ENCODE assay signal across 1 cellular context in the genomic region with DNA sequence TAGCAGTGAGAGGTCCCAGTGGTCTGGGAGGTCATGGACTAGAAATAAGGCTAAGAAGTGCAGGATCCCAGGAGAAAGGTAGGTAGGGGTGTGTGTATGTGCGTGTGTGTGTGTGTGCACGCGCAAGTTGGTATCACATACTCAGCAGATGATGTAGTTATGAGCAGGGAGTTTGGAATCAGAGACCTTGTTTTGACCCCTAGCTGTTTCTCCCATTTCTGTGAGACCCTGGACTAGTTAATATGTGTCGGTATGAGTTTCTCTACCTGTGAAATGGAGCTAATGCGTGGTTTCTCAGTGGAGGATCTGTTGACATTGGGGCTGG.
TF ChIP-seq lines count a peak whose summit lies in the region.

No MANE protein-coding gene starts in this region.

TF ChIP-seq in IMR-90, 13 proteins besides CTCF, POLR2A, EP300 and RAD21:
- TF ChIP-seq, protein P1, sequence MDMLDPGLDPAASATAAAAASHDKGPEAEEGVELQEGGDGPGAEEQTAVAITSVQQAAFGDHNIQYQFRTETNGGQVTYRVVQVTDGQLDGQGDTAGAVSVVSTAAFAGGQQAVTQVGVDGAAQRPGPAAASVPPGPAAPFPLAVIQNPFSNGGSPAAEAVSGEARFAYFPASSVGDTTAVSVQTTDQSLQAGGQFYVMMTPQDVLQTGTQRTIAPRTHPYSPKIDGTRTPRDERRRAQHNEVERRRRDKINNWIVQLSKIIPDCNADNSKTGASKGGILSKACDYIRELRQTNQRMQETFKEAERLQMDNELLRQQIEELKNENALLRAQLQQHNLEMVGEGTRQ (IDR thresholded peaks at IDR 0.05; ENCODE audit: low read depth, low read length) = no peak
- TF ChIP-seq NFE2L2 (IDR thresholded peaks at IDR 0.05; ENCODE audit: low read depth, low read length) (no peak), RFX5 (IDR thresholded peaks at IDR 0.05; ENCODE audit: low read depth, low read length) (no peak), FOS (IDR thresholded peaks at IDR 0.05; ENCODE audit: low read depth, low read length) (no peak), SMC3 (IDR thresholded peaks at IDR 0.05; ENCODE audit: low read depth, low read length) (no peak), RCOR1 (IDR thresholded peaks at IDR 0.05; ENCODE audit: insufficient replicate concordance, low read length) (no peak), CHD1 (IDR thresholded peaks at IDR 0.05; ENCODE audit: low read depth, low read length) (no peak), BHLHE40 (IDR thresholded peaks at IDR 0.05; ENCODE audit: low read depth, low read length) (no peak), CEBPB (IDR thresholded peaks at IDR 0.05; ENCODE audit: low read depth, low read length) (no peak), MAFK (IDR thresholded peaks at IDR 0.05; ENCODE audit: low read depth, low read length) (no peak), MXI1 (IDR thresholded peaks at IDR 0.05; ENCODE audit: borderline replicate concordance, low read depth, low read length) (no peak)
- TF ChIP-seq, protein P2, sequence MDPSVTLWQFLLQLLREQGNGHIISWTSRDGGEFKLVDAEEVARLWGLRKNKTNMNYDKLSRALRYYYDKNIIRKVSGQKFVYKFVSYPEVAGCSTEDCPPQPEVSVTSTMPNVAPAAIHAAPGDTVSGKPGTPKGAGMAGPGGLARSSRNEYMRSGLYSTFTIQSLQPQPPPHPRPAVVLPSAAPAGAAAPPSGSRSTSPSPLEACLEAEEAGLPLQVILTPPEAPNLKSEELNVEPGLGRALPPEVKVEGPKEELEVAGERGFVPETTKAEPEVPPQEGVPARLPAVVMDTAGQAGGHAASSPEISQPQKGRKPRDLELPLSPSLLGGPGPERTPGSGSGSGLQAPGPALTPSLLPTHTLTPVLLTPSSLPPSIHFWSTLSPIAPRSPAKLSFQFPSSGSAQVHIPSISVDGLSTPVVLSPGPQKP (IDR thresholded peaks at IDR 0.05; ENCODE audit: borderline replicate concordance, low read depth, low read length) = no peak
